Comparison of ENCODE assay signal across 1 cellular context in genomic region chr4:128570380-128570779, GRCh38.
TF ChIP-seq lines count a peak whose summit lies in the region.

No MANE protein-coding gene starts in this region.

TF ChIP-seq in SK-N-SH, 30 proteins besides CTCF, POLR2A, EP300 and RAD21 (continued from another document):
- TF ChIP-seq REST (IDR thresholded peaks at IDR 0.05; ENCODE audit: low read depth, low read length) (no peak), USF2 (IDR thresholded peaks at IDR 0.05; ENCODE audit: borderline replicate concordance, low read depth, low read length) (no peak), ZBTB33 (IDR thresholded peaks at IDR 0.05; ENCODE audit: borderline replicate concordance, low read depth) (no peak), RXRA (IDR thresholded peaks at IDR 0.05; ENCODE audit: borderline replicate concordance, low read depth) (no peak), IRF3 (IDR thresholded peaks at IDR 0.05; ENCODE audit: low read depth, low read length) (no peak)
